8 cellular contexts compared by ENCODE assay signal in genomic region chr6:120219339-120219738, GRCh38.
"Had no signal": no experiment of that assay in that cellular context is flagged by ENCODE, and none has a peak within 500 bp of the region (broad histone marks: within the 10 kb centered on the region; RNA-seq: fewer than 3 reads in every experiment).

No MANE protein-coding gene starts in this region.

- FAIRE-seq: G401.6, GM12878, GM12891, GM12892, GM18507, GM19239 had no signal

- DNase-seq: GDM1, GF-D8 had no signal

- ATAC-seq: GM12878 had no signal

- H3K4me3 ChIP-seq: GM12878 had no signal
